Comparison of ENCODE assay signal across 1 cellular context in the genomic region with DNA sequence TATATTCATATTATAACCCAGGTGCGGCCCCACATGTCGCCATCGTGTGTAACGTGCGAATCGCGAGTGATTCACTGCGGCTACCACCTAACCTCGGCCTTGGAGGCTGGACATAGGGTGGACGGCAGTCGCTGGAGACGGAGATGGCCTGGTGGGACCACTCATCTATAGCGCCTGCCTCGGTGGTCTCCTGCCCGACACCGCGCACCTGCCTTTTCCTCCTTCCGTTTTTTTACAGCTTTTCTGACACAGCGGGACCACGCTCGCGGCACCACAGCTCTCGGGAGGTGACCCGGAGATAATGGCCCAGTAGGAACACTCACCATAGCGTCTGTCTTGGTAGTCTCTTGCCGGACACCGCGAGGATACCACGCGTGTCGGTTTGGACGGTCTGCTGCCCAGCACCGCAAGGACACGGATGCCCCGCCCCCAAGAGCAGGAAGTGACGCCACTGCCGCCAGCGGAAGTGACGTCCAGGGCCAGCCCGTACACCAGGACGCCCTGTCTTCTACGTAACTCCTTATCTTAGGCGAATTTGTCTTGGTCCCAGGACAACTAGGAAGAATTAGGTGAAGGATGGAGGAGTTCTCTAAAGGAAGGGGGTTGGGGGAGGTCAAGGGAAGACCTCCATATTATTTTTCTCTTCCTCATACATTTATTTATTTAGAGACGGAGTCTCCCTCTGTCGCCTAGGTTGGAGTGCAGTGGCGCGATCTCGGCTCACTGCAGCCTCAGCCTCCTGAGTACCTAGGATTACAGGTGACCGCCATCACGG.
TF ChIP-seq lines count a peak whose summit lies in the region.

No MANE protein-coding gene starts in this region.

TF ChIP-seq in HepG2, 621 proteins besides CTCF, POLR2A, EP300 and RAD21 (continued from another document and continues in another):
- TF ChIP-seq, protein P1, sequence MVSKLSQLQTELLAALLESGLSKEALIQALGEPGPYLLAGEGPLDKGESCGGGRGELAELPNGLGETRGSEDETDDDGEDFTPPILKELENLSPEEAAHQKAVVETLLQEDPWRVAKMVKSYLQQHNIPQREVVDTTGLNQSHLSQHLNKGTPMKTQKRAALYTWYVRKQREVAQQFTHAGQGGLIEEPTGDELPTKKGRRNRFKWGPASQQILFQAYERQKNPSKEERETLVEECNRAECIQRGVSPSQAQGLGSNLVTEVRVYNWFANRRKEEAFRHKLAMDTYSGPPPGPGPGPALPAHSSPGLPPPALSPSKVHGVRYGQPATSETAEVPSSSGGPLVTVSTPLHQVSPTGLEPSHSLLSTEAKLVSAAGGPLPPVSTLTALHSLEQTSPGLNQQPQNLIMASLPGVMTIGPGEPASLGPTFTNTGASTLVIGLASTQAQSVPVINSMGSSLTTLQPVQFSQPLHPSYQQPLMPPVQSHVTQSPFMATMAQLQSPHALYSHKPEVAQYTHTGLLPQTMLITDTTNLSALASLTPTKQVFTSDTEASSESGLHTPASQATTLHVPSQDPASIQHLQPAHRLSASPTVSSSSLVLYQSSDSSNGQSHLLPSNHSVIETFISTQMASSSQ (IDR thresholded peaks at IDR 0.05; ENCODE audit: low read depth) = no peak
- TF ChIP-seq, protein P1 (CRISPR knock-in tag; IDR thresholded peaks at IDR 0.05; ENCODE audit: borderline replicate concordance) = peak; percentile 58
- peak; percentile 47; the same call in 1 of the 2 replicates for TF ChIP-seq ZFP90 (CRISPR knock-in tag; IDR thresholded peaks at IDR 0.05; ENCODE audit: borderline replicate concordance)
- TF ChIP-seq CEBPG (CRISPR knock-in tag; IDR thresholded peaks at IDR 0.05) = 0 out of 2 replicates have a peak, but pooled peaks have one; percentile 17
- peak; percentile 85 for TF ChIP-seq YEATS4 (CRISPR knock-in tag; IDR thresholded peaks at IDR 0.05; ENCODE audit: borderline replicate concordance)
- no peak for TF ChIP-seq JUNB (CRISPR knock-in tag; IDR thresholded peaks at IDR 0.05; ENCODE audit: borderline replicate concordance)
- TF ChIP-seq NFKB2 (CRISPR knock-in tag; IDR thresholded peaks at IDR 0.05; ENCODE audit: borderline replicate concordance) = 0 out of 2 replicates have a peak, but pooled peaks have one; percentile 83
- peak; percentile 84 for TF ChIP-seq DMAP1 (CRISPR knock-in tag; IDR thresholded peaks at IDR 0.05)
- peak; percentile 59; the same call in 1 of the 2 replicates for TF ChIP-seq ZNF891 (CRISPR knock-in tag; IDR thresholded peaks at IDR 0.05)
- TF ChIP-seq TGIF2 (CRISPR knock-in tag; IDR thresholded peaks at IDR 0.05) = peak; percentile 76; the same call in 1 of the 2 replicates
- peak; percentile 41; the same call in 1 of the 2 replicates for TF ChIP-seq REPIN1 (CRISPR knock-in tag; IDR thresholded peaks at IDR 0.05; ENCODE audit: borderline replicate concordance, low read depth)
- TF ChIP-seq ZNF337 (CRISPR knock-in tag; IDR thresholded peaks at IDR 0.05; ENCODE audit: borderline replicate concordance, low read depth) = no peak
- no peak for TF ChIP-seq TIGD3 (CRISPR knock-in tag; IDR thresholded peaks at IDR 0.05; ENCODE audit: borderline replicate concordance)
- no peak for TF ChIP-seq CCAR2 (optimal IDR thresholded peaks at IDR 0.05; ENCODE audit: low read depth, low read length)
- TF ChIP-seq MXD1 (CRISPR knock-in tag; IDR thresholded peaks at IDR 0.05) = peak; percentile 68; the same call in 1 of the 2 replicates
- TF ChIP-seq SNAPC2 (CRISPR knock-in tag; IDR thresholded peaks at IDR 0.05) = no peak
- TF ChIP-seq ZMYM3 (CRISPR knock-in tag; IDR thresholded peaks at IDR 0.05) = no peak
- TF ChIP-seq TBP (CRISPR knock-in tag; IDR thresholded peaks at IDR 0.05) = 0 out of 2 replicates have a peak, but pooled peaks have one; percentile 3
- peak; percentile 67; the same call in 1 of the 2 replicates for TF ChIP-seq ERF (CRISPR knock-in tag; IDR thresholded peaks at IDR 0.05)
- TF ChIP-seq BORCS8-MEF2B (CRISPR knock-in tag; IDR thresholded peaks at IDR 0.05) = peak; percentile 24; the same call in 1 of the 2 replicates
- no peak for TF ChIP-seq ZNF333 (CRISPR knock-in tag; IDR thresholded peaks at IDR 0.05; ENCODE audit: borderline replicate concordance)
- TF ChIP-seq, protein P2, sequence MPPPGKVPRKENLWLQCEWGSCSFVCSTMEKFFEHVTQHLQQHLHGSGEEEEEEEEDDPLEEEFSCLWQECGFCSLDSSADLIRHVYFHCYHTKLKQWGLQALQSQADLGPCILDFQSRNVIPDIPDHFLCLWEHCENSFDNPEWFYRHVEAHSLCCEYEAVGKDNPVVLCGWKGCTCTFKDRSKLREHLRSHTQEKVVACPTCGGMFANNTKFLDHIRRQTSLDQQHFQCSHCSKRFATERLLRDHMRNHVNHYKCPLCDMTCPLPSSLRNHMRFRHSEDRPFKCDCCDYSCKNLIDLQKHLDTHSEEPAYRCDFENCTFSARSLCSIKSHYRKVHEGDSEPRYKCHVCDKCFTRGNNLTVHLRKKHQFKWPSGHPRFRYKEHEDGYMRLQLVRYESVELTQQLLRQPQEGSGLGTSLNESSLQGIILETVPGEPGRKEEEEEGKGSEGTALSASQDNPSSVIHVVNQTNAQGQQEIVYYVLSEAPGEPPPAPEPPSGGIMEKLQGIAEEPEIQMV (CRISPR knock-in tag; IDR thresholded peaks at IDR 0.05; ENCODE audit: low read depth) = peak; percentile 39; the same call in 1 of the 2 replicates
- peak; percentile 28; the same call in 1 of the 2 replicates for TF ChIP-seq ZNF788 (CRISPR knock-in tag; IDR thresholded peaks at IDR 0.05; ENCODE audit: borderline replicate concordance)
- TF ChIP-seq KLF11 (CRISPR knock-in tag; IDR thresholded peaks at IDR 0.05) = 0 out of 2 replicates have a peak, but pooled peaks have one; percentile 61
- peak; percentile 63; the same call in 1 of the 2 replicates for TF ChIP-seq TSC22D2 (CRISPR knock-in tag; IDR thresholded peaks at IDR 0.05; ENCODE audit: borderline replicate concordance)
- 0 out of 2 replicates have a peak, but pooled peaks have one; percentile 41 for TF ChIP-seq SMAD3 (CRISPR knock-in tag; IDR thresholded peaks at IDR 0.05)
- TF ChIP-seq ZNF878 (CRISPR knock-in tag; IDR thresholded peaks at IDR 0.05) = no peak
- TF ChIP-seq, protein P3, sequence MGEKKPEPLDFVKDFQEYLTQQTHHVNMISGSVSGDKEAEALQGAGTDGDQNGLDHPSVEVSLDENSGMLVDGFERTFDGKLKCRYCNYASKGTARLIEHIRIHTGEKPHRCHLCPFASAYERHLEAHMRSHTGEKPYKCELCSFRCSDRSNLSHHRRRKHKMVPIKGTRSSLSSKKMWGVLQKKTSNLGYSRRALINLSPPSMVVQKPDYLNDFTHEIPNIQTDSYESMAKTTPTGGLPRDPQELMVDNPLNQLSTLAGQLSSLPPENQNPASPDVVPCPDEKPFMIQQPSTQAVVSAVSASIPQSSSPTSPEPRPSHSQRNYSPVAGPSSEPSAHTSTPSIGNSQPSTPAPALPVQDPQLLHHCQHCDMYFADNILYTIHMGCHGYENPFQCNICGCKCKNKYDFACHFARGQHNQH (CRISPR knock-in tag; IDR thresholded peaks at IDR 0.05) = peak; percentile 62
- peak; percentile 82 for TF ChIP-seq TAF1 (CRISPR knock-in tag; IDR thresholded peaks at IDR 0.05)
- peak; percentile 60 for TF ChIP-seq ASH2L (IDR thresholded peaks at IDR 0.05; ENCODE audit: insufficient read length, low read depth, low read length)
- TF ChIP-seq ATF1 (CRISPR knock-in tag; IDR thresholded peaks at IDR 0.05) = peak; percentile 95
- TF ChIP-seq, protein P4, sequence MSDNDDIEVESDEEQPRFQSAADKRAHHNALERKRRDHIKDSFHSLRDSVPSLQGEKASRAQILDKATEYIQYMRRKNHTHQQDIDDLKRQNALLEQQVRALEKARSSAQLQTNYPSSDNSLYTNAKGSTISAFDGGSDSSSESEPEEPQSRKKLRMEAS (IDR thresholded peaks at IDR 0.05) = peak; percentile 91
- TF ChIP-seq ZNF264 (CRISPR knock-in tag; IDR thresholded peaks at IDR 0.05) = peak; percentile 71; the same call in 1 of the 2 replicates
- TF ChIP-seq ZNF234 (CRISPR knock-in tag; conservative IDR thresholded peaks at IDR 0.05) = no peak; the same call in 1 of the 2 replicates
- TF ChIP-seq GRHL1 (CRISPR knock-in tag; conservative IDR thresholded peaks at IDR 0.05) = no peak
- TF ChIP-seq, protein P5, sequence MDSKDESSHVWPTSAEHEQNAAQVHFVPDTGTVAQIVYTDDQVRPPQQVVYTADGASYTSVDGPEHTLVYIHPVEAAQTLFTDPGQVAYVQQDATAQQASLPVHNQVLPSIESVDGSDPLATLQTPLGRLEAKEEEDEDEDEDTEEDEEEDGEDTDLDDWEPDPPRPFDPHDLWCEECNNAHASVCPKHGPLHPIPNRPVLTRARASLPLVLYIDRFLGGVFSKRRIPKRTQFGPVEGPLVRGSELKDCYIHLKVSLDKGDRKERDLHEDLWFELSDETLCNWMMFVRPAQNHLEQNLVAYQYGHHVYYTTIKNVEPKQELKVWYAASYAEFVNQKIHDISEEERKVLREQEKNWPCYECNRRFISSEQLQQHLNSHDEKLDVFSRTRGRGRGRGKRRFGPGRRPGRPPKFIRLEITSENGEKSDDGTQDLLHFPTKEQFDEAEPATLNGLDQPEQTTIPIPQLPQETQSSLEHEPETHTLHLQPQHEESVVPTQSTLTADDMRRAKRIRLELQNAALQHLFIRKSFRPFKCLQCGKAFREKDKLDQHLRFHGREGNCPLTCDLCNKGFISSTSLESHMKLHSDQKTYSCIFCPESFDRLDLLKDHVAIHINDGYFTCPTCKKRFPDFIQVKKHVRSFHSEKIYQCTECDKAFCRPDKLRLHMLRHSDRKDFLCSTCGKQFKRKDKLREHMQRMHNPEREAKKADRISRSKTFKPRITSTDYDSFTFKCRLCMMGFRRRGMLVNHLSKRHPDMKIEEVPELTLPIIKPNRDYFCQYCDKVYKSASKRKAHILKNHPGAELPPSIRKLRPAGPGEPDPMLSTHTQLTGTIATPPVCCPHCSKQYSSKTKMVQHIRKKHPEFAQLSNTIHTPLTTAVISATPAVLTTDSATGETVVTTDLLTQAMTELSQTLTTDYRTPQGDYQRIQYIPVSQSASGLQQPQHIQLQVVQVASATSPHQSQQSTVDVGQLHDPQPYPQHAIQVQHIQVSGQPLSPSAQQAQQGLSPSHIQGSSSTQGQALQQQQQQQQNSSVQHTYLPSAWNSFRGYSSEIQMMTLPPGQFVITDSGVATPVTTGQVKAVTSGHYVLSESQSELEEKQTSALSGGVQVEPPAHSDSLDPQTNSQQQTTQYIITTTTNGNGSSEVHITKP (CRISPR knock-in tag; IDR thresholded peaks at IDR 0.05; ENCODE audit: low read depth) = peak; percentile 25; the same call in 1 of the 2 replicates
- TF ChIP-seq KDM2A (CRISPR knock-in tag; IDR thresholded peaks at IDR 0.05; ENCODE audit: borderline replicate concordance, low read depth) = peak; percentile 99
- peak; percentile 85; the same call in 1 of the 2 replicates for TF ChIP-seq EEA1 (CRISPR knock-in tag; IDR thresholded peaks at IDR 0.05; ENCODE audit: borderline replicate concordance)
- peak; percentile 80 for TF ChIP-seq HDAC1 (CRISPR knock-in tag; IDR thresholded peaks at IDR 0.05)
- peak; percentile 47; the same call in 1 of the 2 replicates for TF ChIP-seq MTA1 (CRISPR knock-in tag; IDR thresholded peaks at IDR 0.05; ENCODE audit: borderline replicate concordance)
- 0 out of 2 replicates have a peak, but pooled peaks have one; percentile 26 for TF ChIP-seq THAP7 (CRISPR knock-in tag; IDR thresholded peaks at IDR 0.05)
- TF ChIP-seq PBX2 (CRISPR knock-in tag; IDR thresholded peaks at IDR 0.05) = peak; percentile 51; the same call in 1 of the 2 replicates
